ENCODE assay signal across 8 cellular contexts in genomic region chr12:12714276-12715001, GRCh38. TPM values are rescaled to one million over a fixed set of nuclear protein-coding genes. Genes with fewer than 3 reads are reported as not detected.
DNase-seq lines count a peak whose midpoint lies in the region; TF ChIP-seq lines count a peak whose summit lies in the region.

No MANE protein-coding gene starts in this region.

- H3K27me3 ChIP-seq in duodenal mucosa (ENCODE audit: control insufficient read depth in 1 of 2, insufficient read depth in 2 of 2, low read length in 2 of 2) (no peaks in the 10 kb centered on the region), mucosa of rectum (ENCODE audit: control insufficient read depth in 2 of 2, insufficient read depth in 2 of 2, low read length in 2 of 2) (no peaks in the 10 kb centered on the region)

- peak overlapping the region; percentile 92 to 100 for H3K9ac ChIP-seq in duodenal mucosa (ENCODE audit: low read depth in 1 of 2, low read length in 2 of 2)
- peak overlapping the region; percentile 86 to 98 for H3K9ac ChIP-seq in mucosa of rectum (ENCODE audit: low read depth in 1 of 2, low read length in 2 of 2)

- DNase-seq in ureter (ENCODE audit: low spot score) (peak; percentile 58), NCI-H2081 treated with DMSO at 0.1 percent for 48 hours (lab: John Stamatoyannopoulos, UW) (no peak)

- H3K4me3 ChIP-seq in duodenal mucosa (ENCODE audit: low read depth in 1 of 2, low read length in 2 of 2) = peak overlapping the region; percentile 74 to 99
- peak overlapping the region; percentile 77 to 99 for H3K4me3 ChIP-seq in mucosa of rectum (ENCODE audit: low read length in 2 of 2)

- peak; percentile 57 for TF ChIP-seq POLR2A in GM15510 (IDR thresholded peaks at IDR 0.05; ENCODE audit: borderline replicate concordance, extremely low read depth, insufficient read length)

- H3K4me1 ChIP-seq in duodenal mucosa (ENCODE audit: control insufficient read depth in 1 of 2, insufficient read depth in 2 of 2, low read length in 2 of 2) (peaks cover 22 to 27% of the 10 kb centered on the region in 2 donors), mucosa of rectum (ENCODE audit: control insufficient read depth in 2 of 2, insufficient read depth in 2 of 2, low read length in 2 of 2) (peaks cover 23 to 32% of the 10 kb centered on the region in 2 donors)

- TF ChIP-seq CTCF in 22Rv1 (IDR thresholded peaks at IDR 0.05) = peak; percentile 79
- peak; percentile 36; the same call in 1 of the 2 replicates for TF ChIP-seq CTCF in LNCAP (IDR thresholded peaks at IDR 0.05)
- TF ChIP-seq CTCF in VCaP (conservative IDR thresholded peaks at IDR 0.05) = peak; percentile 30; the same call in 1 of the 2 replicates

- H3K27ac ChIP-seq in 22Rv1 = peak overlapping the region; percentile 100
- H3K27ac ChIP-seq in VCaP = peak overlapping the region; percentile 99
- peak overlapping the region; percentile 98 for H3K27ac ChIP-seq in duodenal mucosa (ENCODE audit: low read depth, low read length)
- peak overlapping the region; percentile 97 to 99 for H3K27ac ChIP-seq in mucosa of rectum (ENCODE audit: low read depth in 2 of 2, low read length in 2 of 2)

- H3K9me3 ChIP-seq in duodenal mucosa (ENCODE audit: control insufficient read depth in 1 of 2, low read length in 2 of 2) (no peaks in the 10 kb centered on the region), mucosa of rectum (ENCODE audit: control insufficient read depth in 2 of 2, low read length in 2 of 2) (no peaks in the 10 kb centered on the region)

- H3K36me3 ChIP-seq in duodenal mucosa (ENCODE audit: control insufficient read depth in 1 of 2, insufficient read depth in 2 of 2, low read length in 2 of 2) (peaks cover 0 to 13% of the 10 kb centered on the region in 2 donors), mucosa of rectum (ENCODE audit: control insufficient read depth in 2 of 2, insufficient read depth in 2 of 2, low read length in 2 of 2) (peaks cover 4 to 6% of the 10 kb centered on the region in 2 donors)

RNA-seq across cellular contexts. Expression of gene CDKN1B, which starts 2.7 kb away (rescaled TPM):
- 52.8 TPM for total RNA-seq in ureter

RNA-seq across cellular contexts. Expression of gene GPR19, which starts 18.5 kb away (rescaled TPM):
- not detected for total RNA-seq in ureter
